ENCODE assay signal across 20 cellular contexts in the genomic region with DNA sequence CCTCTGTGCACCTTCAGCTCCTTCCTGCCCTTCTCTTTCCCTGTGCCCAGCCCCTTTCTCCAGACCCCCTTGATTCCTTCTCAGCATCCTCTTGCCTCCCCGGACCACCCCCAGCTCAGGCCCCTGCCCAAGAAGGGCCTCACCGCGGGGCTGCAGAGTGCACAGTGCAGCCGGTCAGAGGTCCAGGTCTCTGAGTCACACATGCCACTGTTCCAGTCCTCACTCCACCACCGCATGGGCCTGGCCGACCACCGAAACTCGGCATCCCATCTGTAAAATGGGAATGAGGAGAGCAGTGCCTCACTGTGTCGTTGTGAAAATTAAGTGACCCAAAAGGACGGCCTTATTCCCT. TPM values are rescaled to one million over a fixed set of nuclear protein-coding genes. Genes with fewer than 3 reads are reported as not detected.
DNase-seq lines count a peak whose midpoint lies in the region; ATAC-seq, FAIRE-seq and TF ChIP-seq lines count a peak whose summit lies in the region.
"Had no signal": no experiment of that assay in that cellular context is flagged by ENCODE, and none has a peak within 500 bp of the region (broad histone marks: within the 10 kb centered on the region; RNA-seq: fewer than 3 reads in every experiment).

No MANE protein-coding gene starts in this region.

- TF ChIP-seq EP300 in transverse colon (IDR thresholded peaks at IDR 0.05; ENCODE audit: low read depth), result no peak

- no peak for DNase-seq in HFFc6
- DNase-seq in colonic mucosa, result no peak
- DNase-seq in transverse colon, result no peak
- DNase-seq in GM19239 (ENCODE audit: insufficient read length, low spot score), result no peak
- DNase-seq in cortex of kidney (lab: John Stamatoyannopoulos, UW), result no peak
- no peak for DNase-seq in natural killer cell
- DNase-seq: activated gamma-delta T cell; GF-D8; H7; NCI-H1694 treated with DMSO at 0.1 percent for 48 hours; occipital lobe; SJCRH30; stimulated activated CD4-positive, alpha-beta T cell treated with anti-CD3 and anti-CD28 coated beads, Interleukin-12 subunit alpha, Interleukin-12 subunit beta, amount 100 ng/mL, for 4 hours; stimulated activated naive CD4-positive, alpha-beta T cell; T-helper 9 cell had no signal

- peaks cover 85% of the 10 kb centered on the region for H3K4me1 Mint-ChIP-seq in HFFc6 (ENCODE audit: low read depth)
- H3K4me1 Mint-ChIP-seq in natural killer cell, result no peaks in the 10 kb centered on the region

- TF ChIP-seq CTCF in HFFc6 (IDR thresholded peaks at IDR 0.05), result no peak
- no peak for TF ChIP-seq CTCF in colonic mucosa (IDR thresholded peaks at IDR 0.05)
- TF ChIP-seq CTCF in transverse colon (IDR thresholded peaks at IDR 0.05), result no peak
- TF ChIP-seq CTCF in natural killer cell (IDR thresholded peaks at IDR 0.05), result no peak

- H3K27ac Mint-ChIP-seq in HFFc6, result peak overlapping the region; percentile 94
- no peak overlapping the region for H3K27ac Mint-ChIP-seq in natural killer cell

- H3K4me3 ChIP-seq in colonic mucosa (no peak overlapping the region), muscle layer of colon (ENCODE audit: low read depth in 1 of 2, low read length in 2 of 2) (no peak overlapping the region), transverse colon (no peak overlapping the region)
- H3K4me3 ChIP-seq: coronary artery, mucosa of descending colon, SJCRH30 had no signal

- no peak for TF ChIP-seq POLR2A in transverse colon (IDR thresholded peaks at IDR 0.05)

- H3K4me3 Mint-ChIP-seq in HFFc6, result peak overlapping the region; percentile 70
- no peak overlapping the region for H3K4me3 Mint-ChIP-seq in natural killer cell

- peaks cover 65% of the 10 kb centered on the region for H3K36me3 Mint-ChIP-seq in HFFc6 (ENCODE audit: low read depth)
- no peaks in the 10 kb centered on the region for H3K36me3 Mint-ChIP-seq in natural killer cell

- FAIRE-seq in GM19239 (lab: Jason Lieb, UNC), result no peak
- FAIRE-seq: GM12892 had no signal

- H3K36me3 ChIP-seq in colonic mucosa (no peaks in the 10 kb centered on the region), muscle layer of colon (ENCODE audit: insufficient read depth, low read length) (no peaks in the 10 kb centered on the region), transverse colon (no peaks in the 10 kb centered on the region)
- H3K36me3 ChIP-seq: SJCRH30 had no signal

- in situ Hi-C loops in transverse colon (cut with MboI; ENCODE audit: low pct_ligation_motif_present in 1 of 4, low pct_unique_long_range_greater_than_20kb in 1 of 4, low sequenced_read_pairs in 3 of 4), result no loop called here

- H3K27me3 Mint-ChIP-seq in HFFc6 (ENCODE audit: insufficient read depth) (peaks cover 9% of the 10 kb centered on the region), natural killer cell (ENCODE audit: low read depth in 2 of 2) (peaks cover 8% of the 10 kb centered on the region in 2 donors)

- no peak overlapping the region for H3K9ac ChIP-seq in colonic mucosa (ENCODE audit: low read depth in 2 of 2, low read length in 2 of 2)
- no peak overlapping the region for H3K9ac ChIP-seq in muscle layer of colon (ENCODE audit: low read length)

- H3K9me3 ChIP-seq in colonic mucosa, result no peaks in the 10 kb centered on the region
- H3K9me3 ChIP-seq in muscle layer of colon (ENCODE audit: low read length), result no peaks in the 10 kb centered on the region
- no peaks in the 10 kb centered on the region for H3K9me3 ChIP-seq in transverse colon
- H3K9me3 ChIP-seq: SJCRH30 had no signal

- H3K27ac ChIP-seq in colonic mucosa (peak overlapping the region; percentile 24), muscle layer of colon (ENCODE audit: low read depth, low read length) (peak overlapping the region; percentile 59), transverse colon (peak overlapping the region; percentile 14 to 74 (median 59))
- H3K27ac ChIP-seq: SJCRH30 had no signal

- 70 to 100% methylated on average over 1 to 10 of the region's 10 CpGs for WGBS in transverse colon (ENCODE audit: low coverage in 1 of 2), 2 donors

- no peaks in the 10 kb centered on the region for H3K27me3 ChIP-seq in colonic mucosa
- H3K27me3 ChIP-seq in muscle layer of colon (ENCODE audit: control insufficient read depth in 1 of 2, insufficient read depth in 2 of 2, low read length in 2 of 2), result no peaks in the 10 kb centered on the region
- no peaks in the 10 kb centered on the region for H3K27me3 ChIP-seq in transverse colon
- H3K27me3 ChIP-seq: SJCRH30 had no signal

- intact Hi-C loops in colonic mucosa (cut with DNase I) (no loop called here), transverse colon (cut with DNase I; ENCODE audit: low total_unique reads) (loop anchor here (10.0 kb wide), 1 partner anchor 245 kb away; no protein-coding TSS in a partner anchor), natural killer cell (cut with micrococcal nuclease) (no loop called here)

- ATAC-seq in HG03442 (IDR thresholded peaks at IDR 0.05; ENCODE audit: unreplicated experiment), result no peak
- ATAC-seq in natural killer cell, result no peak

- H3K9me3 Mint-ChIP-seq in HFFc6 (peaks cover 27% of the 10 kb centered on the region), natural killer cell (no peaks in the 10 kb centered on the region)

- H3K4me1 ChIP-seq in colonic mucosa (no peaks in the 10 kb centered on the region), muscle layer of colon (ENCODE audit: insufficient read depth, low read length) (peaks cover 27% of the 10 kb centered on the region), transverse colon (peaks cover 0 to 19% (median 6%) of the 10 kb centered on the region in 4 donors)
- H3K4me1 ChIP-seq: SJCRH30 had no signal

RNA-seq across cellular contexts. Expression of a gene that starts 13.3 kb away (rescaled TPM):
- total RNA-seq in HFFc6 (2021; fragmentation: NEBNext Ultra II Directional; extraction: Animal tissue kit (Norgen Biotek cat#: 25700)), result 10 to 100 TPM; 41.5 to 67.8 (median 59.2) TPM
- 1 to 10 TPM; 3.2 to 5.5 TPM for total RNA-seq in colonic mucosa
- 1 to 10 TPM; 1.1 to 4.4 (median 2.3) TPM for total RNA-seq in transverse colon
- total RNA-seq in natural killer cell, result not detected
- total RNA-seq: occipital lobe had no signal

Comparison
In these comparisons a context has a peak if more than half of its experiments do, and no peak if none do; other contexts are left out.
1. RNA of a gene that starts 13.3 kb away (total RNA-seq): 41.5 to 67.8 TPM in HFFc6; 3.2 to 5.5 TPM in colonic mucosa, 1.1 to 4.4 TPM in transverse colon and not detected in natural killer cell; every median in the first group is over 4 times any median in the second.
2. Peak in every context shown above with its lines, with median percentiles within 50 percentile points of each other: H3K27ac ChIP-seq.